In genomic region chr7:44607141-44608068, GRCh38 we compare ENCODE assay signal across 8 cellular contexts. TPM values are rescaled to one million over a fixed set of nuclear protein-coding genes. Genes with fewer than 3 reads are reported as not detected.
DNase-seq lines count a peak whose midpoint lies in the region; FAIRE-seq and TF ChIP-seq lines count a peak whose summit lies in the region.

No MANE protein-coding gene starts in this region.

- peak overlapping the region; percentile 51 for H3K27ac ChIP-seq in SU-DHL-6 (ENCODE audit: low read depth, low read length)
- H3K27ac ChIP-seq in smooth muscle cell (ENCODE audit: low read depth): peak overlapping the region; percentile 75

- peak overlapping the region; percentile 65 for H3K9ac ChIP-seq in SU-DHL-6 (ENCODE audit: low read length)
- H3K9ac ChIP-seq in smooth muscle cell (ENCODE audit: low read depth): peak overlapping the region; percentile 89

- in situ Hi-C loops in HAP-1 (cut with MboI; ENCODE audit: low sequenced_read_pairs): no loop called here

- FAIRE-seq in GM12892 (lab: Jason Lieb, UNC): no peak

- peaks cover 55% of the 10 kb centered on the region for H3K79me2 ChIP-seq in SU-DHL-6 (ENCODE audit: insufficient read depth, low read length)
- H3K79me2 ChIP-seq in smooth muscle cell (ENCODE audit: low read depth): peaks cover 55% of the 10 kb centered on the region

- H3F3A ChIP-seq in SU-DHL-6 (ENCODE audit: insufficient read depth) (no peaks in the 10 kb centered on the region), smooth muscle cell (ENCODE audit: low read depth) (no peaks in the 10 kb centered on the region)

- H3K36me3 ChIP-seq in HAP-1 (replicated peaks) (peaks cover 4% of the 10 kb centered on the region; the same call in 1 of the 2 replicates), SU-DHL-6 (ENCODE audit: low read length) (no peaks in the 10 kb centered on the region), smooth muscle cell (ENCODE audit: low read depth) (no peaks in the 10 kb centered on the region)

- TF ChIP-seq CTCF in SU-DHL-6 (IDR thresholded peaks at IDR 0.05; ENCODE audit: insufficient read depth, low read length, poor library complexity, severe bottlenecking) (no peak), glutamatergic neuron (IDR thresholded peaks at IDR 0.05; ENCODE audit: partially characterized antibody, unreplicated experiment) (no peak), smooth muscle cell (IDR thresholded peaks at IDR 0.05; ENCODE audit: borderline replicate concordance, insufficient read depth, poor library complexity, severe bottlenecking) (no peak)

- TF ChIP-seq POLR2A in GM12892 (IDR thresholded peaks at IDR 0.05; ENCODE audit: low read depth, low read length): no peak

- DNase-seq in HAP-1 (ENCODE audit: low spot score in 2 of 2) (no peak), glutamatergic neuron (no peak), smooth muscle cell (lab: John Stamatoyannopoulos, UW; ENCODE audit: unreplicated experiment) (no peak), H4 (ENCODE audit: low spot score) (no peak), T1000 (lab: John Stamatoyannopoulos, UW) (no peak), GM12892 (ENCODE audit: insufficient read length) (no peak), Kasumi-1 (lab: John Stamatoyannopoulos, UW) (no peak)

- H3K27ac Mint-ChIP-seq in glutamatergic neuron (ENCODE audit: unreplicated experiment): peak overlapping the region; percentile 99

- H3K4me1 Mint-ChIP-seq in glutamatergic neuron (ENCODE audit: low read depth, unreplicated experiment): peaks cover 5% of the 10 kb centered on the region

- WGBS in smooth muscle cell (ENCODE audit: low lambda C conversion rate): 52% methylated on average over 35 of the region's 35 CpGs

- H3K27me3 Mint-ChIP-seq in glutamatergic neuron (ENCODE audit: unreplicated experiment): peaks cover 13% of the 10 kb centered on the region

- H3K27me3 ChIP-seq in HAP-1 (ENCODE audit: low read depth) (no peaks in the 10 kb centered on the region), SU-DHL-6 (ENCODE audit: low read length) (no peaks in the 10 kb centered on the region), smooth muscle cell (ENCODE audit: low read depth) (no peaks in the 10 kb centered on the region)

- no peaks in the 10 kb centered on the region for H3K36me3 Mint-ChIP-seq in glutamatergic neuron (ENCODE audit: unreplicated experiment)

- H2AFZ ChIP-seq in SU-DHL-6 (ENCODE audit: low read depth, low read length, severe bottlenecking) (no peak overlapping the region), smooth muscle cell (ENCODE audit: low read depth) (peak overlapping the region; percentile 74)

- H4K20me1 ChIP-seq in SU-DHL-6 (ENCODE audit: low read depth, low read length): no peaks in the 10 kb centered on the region
- peaks cover 43% of the 10 kb centered on the region for H4K20me1 ChIP-seq in smooth muscle cell (ENCODE audit: low read depth)

- H3K4me1 ChIP-seq in HAP-1 (peaks cover 21% of the 10 kb centered on the region), smooth muscle cell (ENCODE audit: low read depth) (peaks cover 4% of the 10 kb centered on the region)

- peak overlapping the region; percentile 98 for H3K4me3 Mint-ChIP-seq in glutamatergic neuron (ENCODE audit: unreplicated experiment)

- H3K4me2 ChIP-seq in SU-DHL-6 (ENCODE audit: low read depth, low read length, poor library complexity, severe bottlenecking) (peak overlapping the region; percentile 83), smooth muscle cell (peak overlapping the region; percentile 93)

- peaks cover 16% of the 10 kb centered on the region for H3K9me3 Mint-ChIP-seq in glutamatergic neuron (ENCODE audit: unreplicated experiment)

- peak overlapping the region; percentile 81 for H3K4me3 ChIP-seq in HAP-1
- peak overlapping the region; percentile 61 for H3K4me3 ChIP-seq in SU-DHL-6 (ENCODE audit: insufficient read depth, low read length, poor library complexity, severe bottlenecking)
- H3K4me3 ChIP-seq in smooth muscle cell: peak overlapping the region; percentile 93

- H3K9me2 ChIP-seq in SU-DHL-6 (replicated peaks; ENCODE audit: insufficient read depth, low read length): no peaks in the 10 kb centered on the region

- no peaks in the 10 kb centered on the region for H3K9me3 ChIP-seq in HAP-1
- H3K9me3 ChIP-seq in SU-DHL-6 (ENCODE audit: insufficient read depth, low read length): no peaks in the 10 kb centered on the region
- H3K9me3 ChIP-seq in smooth muscle cell (replicated peaks; ENCODE audit: low read depth): no peaks in the 10 kb centered on the region

RNA-seq across cellular contexts. Expression of gene OGDH, which starts 1.0 kb away (rescaled TPM):
- total RNA-seq in glutamatergic neuron (ENCODE audit: unreplicated experiment) (102 TPM), smooth muscle cell (23.4 and 34.2 TPM in 2 replicates)
- 31.0 and 32.6 TPM in 2 replicates for polyA plus RNA-seq in smooth muscle cell
- 67.1 and 93.7 TPM in 2 replicates for total RNA-seq in H4 (2014; rRNA removed; shearing (Covaris generic))
- polyA plus RNA-seq in GM12892 (2012; ENCODE audit: missing spikeins): 37.3 TPM

RNA-seq across cellular contexts. Expression of gene TMED4, which starts 25.4 kb away (rescaled TPM):
- 90.7 TPM for total RNA-seq in glutamatergic neuron (ENCODE audit: unreplicated experiment)
- total RNA-seq in smooth muscle cell: 50.8 and 83.5 TPM in 2 replicates
- 38.4 and 48.7 TPM in 2 replicates for polyA plus RNA-seq in smooth muscle cell
- 289 and 353 TPM in 2 replicates for total RNA-seq in H4 (2014; rRNA removed; shearing (Covaris generic))
- 40.7 TPM for polyA plus RNA-seq in GM12892 (2012; ENCODE audit: missing spikeins)

RNA-seq across cellular contexts. Expression of gene DDX56, which starts 33.7 kb away (rescaled TPM):
- total RNA-seq in glutamatergic neuron (ENCODE audit: unreplicated experiment): 84.3 TPM
- 42.7 and 43.2 TPM in 2 replicates for total RNA-seq in smooth muscle cell
- polyA plus RNA-seq in smooth muscle cell: 64.5 and 71.8 TPM in 2 replicates
- 166 and 182 TPM in 2 replicates for total RNA-seq in H4 (2014; rRNA removed; shearing (Covaris generic))
- polyA plus RNA-seq in GM12892 (2012; ENCODE audit: missing spikeins): 57.8 TPM
